Comparison of ENCODE assay signal across 1 cellular context in genomic region chr6:40897390-40898003, GRCh38.
TF ChIP-seq lines count a peak whose summit lies in the region.

No MANE protein-coding gene starts in this region.

TF ChIP-seq in HepG2, 621 proteins besides CTCF, POLR2A, EP300 and RAD21 (continued from another document):
- TF ChIP-seq PRPF4 (IDR thresholded peaks at IDR 0.05; ENCODE audit: low read depth, low read length, poor library complexity, severe bottlenecking) (no peak), NR1H2 (CRISPR knock-in tag; IDR thresholded peaks at IDR 0.05; ENCODE audit: borderline replicate concordance, low read depth) (no peak), ZNF841 (CRISPR knock-in tag; IDR thresholded peaks at IDR 0.05; ENCODE audit: borderline replicate concordance) (no peak), ADNP (CRISPR knock-in tag; IDR thresholded peaks at IDR 0.05) (no peak), ZSCAN21 (CRISPR knock-in tag; IDR thresholded peaks at IDR 0.05; ENCODE audit: borderline replicate concordance) (no peak), RBM22 (optimal IDR thresholded peaks at IDR 0.05; ENCODE audit: low read length) (no peak), ZBTB37 (CRISPR knock-in tag; IDR thresholded peaks at IDR 0.05) (peak; percentile 62; the same call in 1 of the 2 replicates), ZMYM3 (CRISPR knock-in tag; IDR thresholded peaks at IDR 0.05) (peak; percentile 23; the same call in 1 of the 2 replicates), LCORL (IDR thresholded peaks at IDR 0.05) (no peak), LCORL (CRISPR knock-in tag; IDR thresholded peaks at IDR 0.05) (0 out of 2 replicates have a peak, but pooled peaks have one; percentile 22), THAP11 (CRISPR knock-in tag; IDR thresholded peaks at IDR 0.05) (no peak), FOXO4 (CRISPR knock-in tag; conservative IDR thresholded peaks at IDR 0.05) (no peak), ZNF782 (CRISPR knock-in tag; IDR thresholded peaks at IDR 0.05; ENCODE audit: borderline replicate concordance) (no peak), SOX5 (CRISPR knock-in tag; IDR thresholded peaks at IDR 0.05; ENCODE audit: borderline replicate concordance) (peak; percentile 75; the same call in 1 of the 2 replicates), ZNF10 (CRISPR knock-in tag; IDR thresholded peaks at IDR 0.05; ENCODE audit: borderline replicate concordance, low read depth) (no peak), MED8 (CRISPR knock-in tag; IDR thresholded peaks at IDR 0.05; ENCODE audit: insufficient replicate concordance) (no peak), ZBTB38 (CRISPR knock-in tag; IDR thresholded peaks at IDR 0.05) (peak; percentile 82), ETV5 (CRISPR knock-in tag; IDR thresholded peaks at IDR 0.05; ENCODE audit: borderline replicate concordance) (0 out of 2 replicates have a peak, but pooled peaks have one; percentile 29), ZBTB3 (CRISPR knock-in tag; IDR thresholded peaks at IDR 0.05; ENCODE audit: borderline replicate concordance, low read depth) (no peak), SPEN (CRISPR knock-in tag; IDR thresholded peaks at IDR 0.05; ENCODE audit: low read depth) (0 out of 2 replicates have a peak, but pooled peaks have one; percentile 22), TARDBP (CRISPR knock-in tag; IDR thresholded peaks at IDR 0.05) (peak; percentile 46; the same call in 1 of the 2 replicates), ZNF230 (CRISPR knock-in tag; IDR thresholded peaks at IDR 0.05) (no peak), ZNF30 (CRISPR knock-in tag; IDR thresholded peaks at IDR 0.05) (no peak), XBP1 (CRISPR knock-in tag; IDR thresholded peaks at IDR 0.05) (no peak), ZBTB1 (CRISPR knock-in tag; IDR thresholded peaks at IDR 0.05; ENCODE audit: borderline replicate concordance) (no peak), ZMAT3 (CRISPR knock-in tag; conservative IDR thresholded peaks at IDR 0.05) (no peak)
- TF ChIP-seq, protein P1, sequence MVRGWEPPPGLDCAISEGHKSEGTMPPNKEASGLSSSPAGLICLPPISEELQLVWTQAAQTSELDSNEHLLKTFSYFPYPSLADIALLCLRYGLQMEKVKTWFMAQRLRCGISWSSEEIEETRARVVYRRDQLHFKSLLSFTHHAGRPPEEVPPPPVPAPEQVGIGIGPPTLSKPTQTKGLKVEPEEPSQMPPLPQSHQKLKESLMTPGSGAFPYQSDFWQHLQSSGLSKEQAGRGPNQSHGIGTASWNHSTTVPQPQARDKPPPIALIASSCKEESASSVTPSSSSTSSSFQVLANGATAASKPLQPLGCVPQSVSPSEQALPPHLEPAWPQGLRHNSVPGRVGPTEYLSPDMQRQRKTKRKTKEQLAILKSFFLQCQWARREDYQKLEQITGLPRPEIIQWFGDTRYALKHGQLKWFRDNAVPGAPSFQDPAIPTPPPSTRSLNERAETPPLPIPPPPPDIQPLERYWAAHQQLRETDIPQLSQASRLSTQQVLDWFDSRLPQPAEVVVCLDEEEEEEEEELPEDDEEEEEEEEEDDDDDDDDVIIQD (CRISPR knock-in tag; IDR thresholded peaks at IDR 0.05; ENCODE audit: low read depth) = 0 out of 2 replicates have a peak, but pooled peaks have one; percentile 41
- TF ChIP-seq, protein P2, sequence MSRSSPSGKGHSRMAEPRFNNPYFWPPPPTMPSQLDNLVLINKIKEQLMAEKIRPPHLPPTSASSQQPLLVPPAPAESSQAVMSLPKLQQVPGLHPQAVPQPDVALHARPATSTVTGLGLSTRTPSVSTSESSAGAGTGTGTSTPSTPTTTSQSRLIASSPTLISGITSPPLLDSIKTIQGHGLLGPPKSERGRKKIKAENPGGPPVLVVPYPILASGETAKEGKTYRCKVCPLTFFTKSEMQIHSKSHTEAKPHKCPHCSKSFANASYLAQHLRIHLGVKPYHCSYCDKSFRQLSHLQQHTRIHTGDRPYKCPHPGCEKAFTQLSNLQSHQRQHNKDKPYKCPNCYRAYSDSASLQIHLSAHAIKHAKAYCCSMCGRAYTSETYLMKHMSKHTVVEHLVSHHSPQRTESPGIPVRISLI (CRISPR knock-in tag; IDR thresholded peaks at IDR 0.05; ENCODE audit: borderline replicate concordance) = no peak
